8 cellular contexts compared by ENCODE assay signal in the genomic region with DNA sequence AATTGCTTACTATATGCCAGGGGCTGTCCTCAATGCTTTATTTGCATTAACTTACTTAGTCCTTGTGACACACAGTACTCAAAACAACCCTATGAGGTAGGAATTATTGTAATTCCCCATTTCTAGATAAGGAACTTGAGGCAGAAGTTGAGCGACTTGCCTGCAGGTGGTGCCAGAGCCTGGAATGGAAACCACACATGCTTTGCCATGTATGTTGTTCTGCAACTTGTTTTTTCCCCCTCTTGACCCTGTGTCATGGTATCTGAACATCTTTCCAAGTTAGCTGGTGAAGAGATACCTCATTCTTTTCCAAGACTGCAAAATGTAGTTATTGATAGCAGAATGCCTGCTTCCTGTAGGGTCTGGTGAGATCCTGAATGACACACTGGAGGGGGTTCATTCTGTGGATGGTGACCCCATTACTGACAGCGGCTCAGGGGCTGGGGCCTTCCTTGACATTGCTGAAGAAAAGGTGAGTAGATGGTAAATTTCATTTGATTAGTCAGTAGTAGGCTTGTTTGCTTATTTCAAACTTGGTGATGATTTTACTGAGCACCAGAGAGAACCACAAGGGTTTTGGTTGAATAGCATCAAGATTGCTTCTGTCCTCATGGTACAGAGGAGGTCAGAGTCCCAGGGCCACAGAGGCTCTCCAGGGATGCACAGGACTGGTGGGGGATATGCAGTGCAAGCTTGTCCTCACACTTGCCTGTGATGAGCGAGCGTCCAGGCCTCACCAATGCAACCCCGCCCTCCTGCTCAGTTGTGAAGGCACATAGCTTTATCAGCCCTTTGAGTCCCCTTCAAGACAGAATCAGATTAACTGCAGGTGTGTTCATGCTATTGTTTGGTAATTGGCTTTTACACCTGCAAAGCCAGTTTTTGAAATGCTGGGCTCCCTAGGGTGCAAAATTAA.
DNase-seq lines count a peak whose midpoint lies in the region; ATAC-seq and TF ChIP-seq lines count a peak whose summit lies in the region.

No MANE protein-coding gene starts in this region.

- no peaks in the 10 kb centered on the region for H3K9me3 ChIP-seq in RWPE2 (ENCODE audit: severe bottlenecking)

- DNase-seq in SKM-1 treated with dmso at 0.1 percent for 144 hours (lab: John Stamatoyannopoulos, UW; ENCODE audit: unreplicated experiment) (peak; percentile 15), SKM-1 (lab: John Stamatoyannopoulos, UW; ENCODE audit: unreplicated experiment) (no peak), KBM-7 (peak; percentile 73), RWPE2 (ENCODE audit: low spot score) (no peak), head of caudate nucleus (peak; percentile 23 to 84 (median 70)), skeletal muscle cell (ENCODE audit: low read depth) (peak; percentile 42)
- DNase-seq in activated effector memory CD4-positive, alpha-beta T cell treated with anti-CD3 and anti-CD28 coated beads, Interleukin-2, amount 50 U/mL, for 16 hours: peak; percentile 82

- peak; percentile 60; the same call in 2 of the 3 replicates for ATAC-seq in RWPE2 (ENCODE audit: low read depth)
- no peak for ATAC-seq in GM18861 (IDR thresholded peaks at IDR 0.05; ENCODE audit: unreplicated experiment)

- H3K27ac ChIP-seq in RWPE2 (ENCODE audit: poor library complexity, severe bottlenecking): no peak overlapping the region

- H3K36me3 ChIP-seq in RWPE2 (ENCODE audit: low read depth): no peaks in the 10 kb centered on the region

- no peak overlapping the region for H3K4me3 ChIP-seq in RWPE2 (ENCODE audit: severe bottlenecking)
- H3K4me3 ChIP-seq in skeletal muscle cell (ENCODE audit: low read depth, low read length): no peak overlapping the region

- peak; percentile 87 for TF ChIP-seq CTCF in RWPE2 (IDR thresholded peaks at IDR 0.05; ENCODE audit: poor library complexity, severe bottlenecking)

- intact Hi-C loops in head of caudate nucleus (cut with DNase I): loop anchor here (5.0 kb wide), 1 partner anchor 142 kb away; no protein-coding TSS in a partner anchor

- no peaks in the 10 kb centered on the region for H3K27me3 ChIP-seq in RWPE2 (ENCODE audit: insufficient read depth, poor library complexity, severe bottlenecking)

- H3K4me1 ChIP-seq in RWPE2 (ENCODE audit: insufficient read depth, poor library complexity, severe bottlenecking): no peaks in the 10 kb centered on the region

- in situ Hi-C loops in KBM-7 (cut with MboI; ENCODE audit: low pct_unique_long_range_greater_than_20kb, low sequenced_read_pairs): no loop called here

Comparison
In these comparisons a context has a peak if more than half of its experiments do, and no peak if none do; other contexts are left out.
1. DNase-seq: peak in SKM-1 treated with dmso at 0.1 percent for 144 hours (single experiment), KBM-7 (single experiment), activated effector memory CD4-positive, alpha-beta T cell treated with anti-CD3 and anti-CD28 coated beads, Interleukin-2, amount 50 U/mL, for 16 hours (single experiment), head of caudate nucleus (42 of 42) and skeletal muscle cell (single experiment); none in SKM-1 (single experiment) and RWPE2 (single experiment).